ENCODE assay signal across 8 cellular contexts in the genomic region with DNA sequence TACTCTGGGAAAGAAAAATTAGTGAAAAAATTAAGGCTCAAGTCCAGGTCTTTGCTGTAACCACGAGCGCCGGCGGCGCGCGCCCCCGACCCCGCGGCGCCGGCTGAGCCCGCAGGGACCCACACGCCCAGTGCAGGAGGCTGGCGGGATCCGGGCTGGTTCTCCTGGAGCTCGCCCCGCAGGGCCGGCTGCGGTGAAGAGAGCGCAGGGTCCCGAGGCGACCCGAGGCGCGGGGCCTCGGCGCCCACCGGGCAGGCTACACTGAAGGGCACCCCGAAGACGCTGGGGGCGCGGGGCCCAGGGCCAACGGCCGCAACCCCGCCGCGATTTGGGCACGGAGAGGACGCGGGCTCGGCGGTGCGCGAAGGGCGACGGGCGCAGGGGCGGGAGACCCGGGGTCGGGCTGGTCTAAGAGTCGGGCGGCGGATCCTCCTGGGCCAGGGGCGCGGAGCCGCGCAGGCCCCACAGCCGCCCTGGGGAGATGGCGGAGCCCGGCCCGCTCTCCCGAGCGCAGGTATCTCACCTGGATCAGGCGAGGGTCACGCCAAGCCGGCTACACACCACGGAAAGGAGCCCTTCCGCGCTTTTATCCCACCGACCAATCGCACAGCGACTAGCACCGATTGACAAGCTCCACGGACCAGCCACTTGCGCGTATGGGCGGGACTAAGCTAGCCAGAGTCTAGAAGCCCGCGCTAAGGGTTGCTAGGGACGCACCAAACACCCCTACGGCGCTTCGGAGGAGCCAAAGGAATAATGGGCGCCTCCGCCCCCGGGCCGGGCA. TPM values are rescaled to one million over a fixed set of nuclear protein-coding genes. Genes with fewer than 3 reads are reported as not detected.
A peak's percentile ranks its signal among the peaks of the same experiment; 100 is the strongest.
DNase-seq lines count a peak whose midpoint lies in the region; ATAC-seq and TF ChIP-seq lines count a peak whose summit lies in the region.

A gene (minus strand): TSS at position 582 of the 784 bp plus-strand sequence. CDS start 6,440 bp downstream, outside the sequence.

- H3K9ac ChIP-seq in BLaER1, result peak within 1 kb of the TSS; percentile 84
- H3K9ac ChIP-seq in colonic mucosa (ENCODE audit: low read depth in 2 of 2, low read length in 2 of 2), result peak within 1 kb of the TSS; percentile 66 to 77

- H3K4me3 ChIP-seq in BLaER1 (peak within 1 kb of the TSS; percentile 93), colonic mucosa (peak within 1 kb of the TSS; percentile 95)

- H4K20me1 ChIP-seq in BLaER1, result peaks cover 44% of the 10 kb centered on the region

- H3K9me3 ChIP-seq in BLaER1 (no peaks in the 10 kb centered on the region), colonic mucosa (no peaks in the 10 kb centered on the region)

- DNase-seq in NCI-H526 (lab: John Stamatoyannopoulos, UW) (peak; percentile 98 to 99), colonic mucosa (peak; percentile 97), left colon (peak; percentile 95 to 98)
- peak; percentile 91 to 92 for DNase-seq in activated CD4-positive, alpha-beta T cell treated with anti-CD3 and anti-CD28 coated beads for 4 hours
- DNase-seq in stimulated activated CD4-positive, alpha-beta T cell treated with anti-CD3 and anti-CD28 coated beads, Interleukin-1b, Interleukin-23, amount 100 ng/mL, for 4 hours (ENCODE audit: low read depth in 2 of 2), result peak; percentile 81 to 82

- H3K27ac ChIP-seq in BLaER1 (peak within 1 kb of the TSS; percentile 82), colonic mucosa (peak within 1 kb of the TSS; percentile 77)

- H3K27me3 ChIP-seq in BLaER1, result no peaks in the 10 kb centered on the region
- no peaks in the 10 kb centered on the region for H3K27me3 ChIP-seq in colonic mucosa

- intact Hi-C loops in colonic mucosa (cut with DNase I) (no loop called here), left colon (cut with DNase I, micrococcal nuclease) (no loop called here)

- TF ChIP-seq CTCF in colonic mucosa (IDR thresholded peaks at IDR 0.05), result no peak

- H3K4me2 ChIP-seq in BLaER1, result peak within 1 kb of the TSS; percentile 98

- ATAC-seq in GM19324 (IDR thresholded peaks at IDR 0.05; ENCODE audit: low FRiP score, unreplicated experiment) (peak; percentile 69), HG03460 (IDR thresholded peaks at IDR 0.05; ENCODE audit: unreplicated experiment) (peak; percentile 80), left colon (peak; percentile 87)

- H3K4me1 ChIP-seq in BLaER1 (peaks cover 49% of the 10 kb centered on the region), colonic mucosa (peaks cover 9% of the 10 kb centered on the region)

- H3K36me3 ChIP-seq in BLaER1 (peaks cover 21% of the 10 kb centered on the region), colonic mucosa (peaks cover 5% of the 10 kb centered on the region)

RNA-seq across cellular contexts. Expression of the gene that starts here (rescaled TPM):
- total RNA-seq in colonic mucosa (10 to 100 TPM in 1 of 2 donors, 1 to 10 TPM in 1; 5.6 to 39.2 TPM), left colon (10 to 100 TPM; 12.3 to 14.8 TPM)

Comparison
In these comparisons a context has a peak if more than half of its experiments do, and no peak if none do; other contexts are left out.
1. Peak in every context shown above with its lines: DNase-seq, ATAC-seq, H3K4me3 ChIP-seq and H3K27ac ChIP-seq.